In genomic region chr14:96390965-96391292, GRCh38 we compare ENCODE assay signal across 8 cellular contexts. TPM values are rescaled to one million over a fixed set of nuclear protein-coding genes. Genes with fewer than 3 reads are reported as not detected.
A peak's percentile ranks its signal among the peaks of the same experiment; 100 is the strongest.
DNase-seq lines count a peak whose midpoint lies in the region; ATAC-seq, FAIRE-seq and TF ChIP-seq lines count a peak whose summit lies in the region.

No MANE protein-coding gene starts in this region.

- H3K27ac ChIP-seq in spleen: peak overlapping the region in 7 of 8 donors; percentile 1 to 82 (median 78)

- H3K27me3 Mint-ChIP-seq in activated CD4-positive, alpha-beta memory T cell treated with anti-CD3 and anti-CD28 coated beads, Interleukin-2, amount 10 ng/mL, durations not matched to agents 7 days and 5 days: peaks cover 6% of the 10 kb centered on the region

- peaks cover 19% of the 10 kb centered on the region for H3K4me1 Mint-ChIP-seq in activated CD4-positive, alpha-beta memory T cell treated with anti-CD3 and anti-CD28 coated beads, Interleukin-2, amount 10 ng/mL, durations not matched to agents 7 days and 5 days

- ATAC-seq in GM19452 (IDR thresholded peaks at IDR 0.05; ENCODE audit: unreplicated experiment): no peak
- ATAC-seq in HG02759 (IDR thresholded peaks at IDR 0.05; ENCODE audit: unreplicated experiment): no peak

- FAIRE-seq in GM12891 (lab: Jason Lieb, UNC): no peak

- H3K9me3 ChIP-seq in spleen: no peaks in the 10 kb centered on the region

- DNase-seq in HFF-Myc (ENCODE audit: extremely low read depth, low read depth) (no peak), spleen (no peak), KBM-7 (no peak), GM12891 (ENCODE audit: insufficient read length, low spot score) (no peak)
- DNase-seq in activated CD4-positive, alpha-beta memory T cell treated with anti-CD3 and anti-CD28 coated beads, Interleukin-2, amount 10 ng/mL, durations not matched to agents 7 days and 5 days: no peak

- CTCF ChIA-PET in activated CD4-positive, alpha-beta memory T cell treated with anti-CD3 and anti-CD28 coated beads, Interleukin-2, amount 10 ng/mL, durations not matched to agents 7 days and 5 days (lab: Charles Lee): interaction anchor here (1.2 to 1.6 kb wide), 2 partner anchors 9 to 11 kb away, joined by 4 read pairs; no protein-coding TSS in a partner anchor

- peaks cover 0 to 16% (median 3%) of the 10 kb centered on the region in 6 donors for H3K36me3 ChIP-seq in spleen

- H3K4me1 ChIP-seq in spleen: peaks cover 5 to 26% (median 19%) of the 10 kb centered on the region in 6 donors

- intact Hi-C loops in spleen (cut with DNase I; ENCODE audit: low total_unique reads): no loop called here

- H3K4me3 ChIP-seq in HFF-Myc (replicated peaks; ENCODE audit: low read depth, low read length) (peak overlapping the region; percentile 65), iPS-11a (ENCODE audit: low read depth, low read length) (peak overlapping the region; percentile 67), spleen (peak overlapping the region; percentile 63 to 82 (median 76))

- TF ChIP-seq POLR2A in spleen (IDR thresholded peaks at IDR 0.05): no peak
- TF ChIP-seq POLR2A in GM12891 (IDR thresholded peaks at IDR 0.05; ENCODE audit: low read depth, low read length): no peak

- in situ Hi-C loops in KBM-7 (cut with MboI; ENCODE audit: low pct_unique_long_range_greater_than_20kb, low sequenced_read_pairs): no loop called here

- H3K9me3 Mint-ChIP-seq in activated CD4-positive, alpha-beta memory T cell treated with anti-CD3 and anti-CD28 coated beads, Interleukin-2, amount 10 ng/mL, durations not matched to agents 7 days and 5 days: no peaks in the 10 kb centered on the region

- peak overlapping the region; percentile 82 for H3K4me3 Mint-ChIP-seq in activated CD4-positive, alpha-beta memory T cell treated with anti-CD3 and anti-CD28 coated beads, Interleukin-2, amount 10 ng/mL, durations not matched to agents 7 days and 5 days

- peaks cover 3% of the 10 kb centered on the region for H3K36me3 Mint-ChIP-seq in activated CD4-positive, alpha-beta memory T cell treated with anti-CD3 and anti-CD28 coated beads, Interleukin-2, amount 10 ng/mL, durations not matched to agents 7 days and 5 days (ENCODE audit: low read depth)

- WGBS in spleen, 5 donors: 4 to 7% (median 5%) methylated on average over 12 to 13 of the region's 13 CpGs

- TF ChIP-seq CTCF in HFF-Myc (IDR thresholded peaks at IDR 0.05; ENCODE audit: low read depth, low read length, missing control alignments): no peak
- no peak for TF ChIP-seq CTCF in spleen (IDR thresholded peaks at IDR 0.05 in 8 of 11, conservative IDR thresholded peaks at IDR 0.05 in 3 of 11)

- no peak overlapping the region for H3K27ac Mint-ChIP-seq in activated CD4-positive, alpha-beta memory T cell treated with anti-CD3 and anti-CD28 coated beads, Interleukin-2, amount 10 ng/mL, durations not matched to agents 7 days and 5 days

- peaks cover 0 to 14% (median 0%) of the 10 kb centered on the region in 7 donors for H3K27me3 ChIP-seq in spleen (replicated peaks in 1 of 7)

- POLR2A ChIA-PET in activated CD4-positive, alpha-beta memory T cell treated with anti-CD3 and anti-CD28 coated beads, Interleukin-2, amount 10 ng/mL, durations not matched to agents 7 days and 5 days (lab: Charles Lee): interaction anchor here (0.9 to 1.9 kb wide), 8 partner anchors 9 to 73 kb away, joined by 3 to 6 read pairs (median 4); partner anchors contain the start of gene GSKIP

TF ChIP-seq in GM12891, 5 proteins besides CTCF, POLR2A, EP300 and RAD21:
- no peak for TF ChIP-seq TAF1 (IDR thresholded peaks at IDR 0.05; ENCODE audit: low read depth, low read length)
- TF ChIP-seq POU2F2 (IDR thresholded peaks at IDR 0.05; ENCODE audit: low read depth, low read length): no peak
- no peak for TF ChIP-seq PAX5 (IDR thresholded peaks at IDR 0.05; ENCODE audit: insufficient read depth, low read length, severe bottlenecking)
- no peak for TF ChIP-seq POLR2AphosphoS5 (IDR thresholded peaks at IDR 0.05; ENCODE audit: low read depth, low read length)
- TF ChIP-seq SPI1 (IDR thresholded peaks at IDR 0.05; ENCODE audit: low read depth, low read length): no peak

RNA-seq across cellular contexts. Expression of gene AK7, which starts 1.0 kb away (rescaled TPM):
- 1 to 10 TPM in 1 of 2 experiments, under 1 TPM in 1; 0.80 to 1.6 TPM for total RNA-seq in activated CD4-positive, alpha-beta memory T cell treated with anti-CD3 and anti-CD28 coated beads, Interleukin-2, amount 10 ng/mL, durations not matched to agents 7 days and 5 days
- total RNA-seq in spleen: 10 to 100 TPM in 2 of 7 donors, 1 to 10 TPM in 5; 2.6 to 10.3 (median 6.1) TPM
- polyA plus RNA-seq in spleen: 1 to 10 TPM in 2 of 3 donors, under 1 TPM in 1; 0.89 to 2.9 (median 1.2) TPM
- not detected for polyA plus RNA-seq in GM12891 (2012; ENCODE audit: low read depth, missing spikeins)

RNA-seq across cellular contexts. Expression of gene GSKIP, which starts 27.6 kb away (rescaled TPM):
- 10 to 100 TPM; 25.4 to 25.9 TPM for total RNA-seq in activated CD4-positive, alpha-beta memory T cell treated with anti-CD3 and anti-CD28 coated beads, Interleukin-2, amount 10 ng/mL, durations not matched to agents 7 days and 5 days
- total RNA-seq in spleen: 10 to 100 TPM; 13.3 to 24.3 (median 18.0) TPM
- 10 to 100 TPM; 11.0 to 16.1 (median 12.5) TPM for polyA plus RNA-seq in spleen
- 12.4 TPM for polyA plus RNA-seq in GM12891 (2012; ENCODE audit: low read depth, missing spikeins)

RNA-seq across cellular contexts. Expression of gene ATG2B, which starts 27.8 kb away (rescaled TPM):
- total RNA-seq in activated CD4-positive, alpha-beta memory T cell treated with anti-CD3 and anti-CD28 coated beads, Interleukin-2, amount 10 ng/mL, durations not matched to agents 7 days and 5 days: 10 to 100 TPM; 16.3 to 17.4 TPM
- 10 to 100 TPM; 25.3 to 38.2 (median 31.1) TPM for total RNA-seq in spleen
- polyA plus RNA-seq in spleen: 1 to 10 TPM; 2.9 to 4.7 (median 3.9) TPM
- 3.5 TPM for polyA plus RNA-seq in GM12891 (2012; ENCODE audit: low read depth, missing spikeins)
